In the genomic region with DNA sequence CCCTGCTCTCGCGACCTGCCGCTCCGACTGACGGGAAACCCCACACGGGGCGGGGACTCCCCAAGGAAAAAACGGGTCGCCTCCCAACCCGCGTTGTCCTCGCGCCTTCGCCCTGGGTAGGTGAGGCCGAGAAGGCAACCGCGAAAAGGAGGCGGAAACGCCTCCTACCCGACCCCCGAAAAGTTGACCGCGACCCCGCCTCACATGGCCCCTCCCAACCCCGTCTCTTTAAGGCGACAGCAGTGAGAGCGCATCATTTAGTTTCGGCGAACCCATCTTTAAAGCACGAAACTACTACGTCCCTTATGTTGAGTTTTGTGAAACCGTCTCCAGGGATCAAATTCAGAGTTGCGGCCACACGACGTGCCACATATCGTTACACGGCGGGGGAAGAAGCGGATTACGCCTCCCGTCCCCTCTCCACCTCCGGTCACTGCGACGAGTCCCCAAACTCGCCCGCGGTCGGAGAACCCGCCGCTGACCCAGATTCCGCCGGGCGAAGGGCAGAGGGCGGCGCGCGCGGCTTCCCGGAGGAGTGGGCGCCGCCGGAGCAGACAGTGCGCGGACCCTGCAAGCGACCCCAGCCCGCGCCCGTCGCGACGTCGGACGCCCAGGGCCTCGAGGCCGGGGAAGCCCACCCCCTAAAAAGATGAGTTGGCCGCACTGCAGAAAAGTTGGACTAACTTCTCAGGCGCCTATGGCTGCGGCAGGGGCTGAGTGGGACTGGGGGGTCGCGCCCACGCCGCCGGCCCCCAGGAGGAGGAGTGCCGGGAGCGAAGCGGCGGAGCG, we compare ENCODE assay signal across 1 cellular context.
TF ChIP-seq lines count a peak whose summit lies in the region.

No MANE protein-coding gene starts in this region.

TF ChIP-seq in K562, 482 proteins besides CTCF, POLR2A, EP300 and RAD21 (continued from another document and continues in another):
- TF ChIP-seq ZBTB17 (CRISPR knock-in tag; IDR thresholded peaks at IDR 0.05): 0 out of 2 replicates have a peak, but pooled peaks have one; percentile 29
- TF ChIP-seq HDGF (IDR thresholded peaks at IDR 0.05): no peak; the same call in 1 of the 2 replicates
- TF ChIP-seq NR2F6 (CRISPR knock-in tag; IDR thresholded peaks at IDR 0.05): no peak
- TF ChIP-seq, protein P1, sequence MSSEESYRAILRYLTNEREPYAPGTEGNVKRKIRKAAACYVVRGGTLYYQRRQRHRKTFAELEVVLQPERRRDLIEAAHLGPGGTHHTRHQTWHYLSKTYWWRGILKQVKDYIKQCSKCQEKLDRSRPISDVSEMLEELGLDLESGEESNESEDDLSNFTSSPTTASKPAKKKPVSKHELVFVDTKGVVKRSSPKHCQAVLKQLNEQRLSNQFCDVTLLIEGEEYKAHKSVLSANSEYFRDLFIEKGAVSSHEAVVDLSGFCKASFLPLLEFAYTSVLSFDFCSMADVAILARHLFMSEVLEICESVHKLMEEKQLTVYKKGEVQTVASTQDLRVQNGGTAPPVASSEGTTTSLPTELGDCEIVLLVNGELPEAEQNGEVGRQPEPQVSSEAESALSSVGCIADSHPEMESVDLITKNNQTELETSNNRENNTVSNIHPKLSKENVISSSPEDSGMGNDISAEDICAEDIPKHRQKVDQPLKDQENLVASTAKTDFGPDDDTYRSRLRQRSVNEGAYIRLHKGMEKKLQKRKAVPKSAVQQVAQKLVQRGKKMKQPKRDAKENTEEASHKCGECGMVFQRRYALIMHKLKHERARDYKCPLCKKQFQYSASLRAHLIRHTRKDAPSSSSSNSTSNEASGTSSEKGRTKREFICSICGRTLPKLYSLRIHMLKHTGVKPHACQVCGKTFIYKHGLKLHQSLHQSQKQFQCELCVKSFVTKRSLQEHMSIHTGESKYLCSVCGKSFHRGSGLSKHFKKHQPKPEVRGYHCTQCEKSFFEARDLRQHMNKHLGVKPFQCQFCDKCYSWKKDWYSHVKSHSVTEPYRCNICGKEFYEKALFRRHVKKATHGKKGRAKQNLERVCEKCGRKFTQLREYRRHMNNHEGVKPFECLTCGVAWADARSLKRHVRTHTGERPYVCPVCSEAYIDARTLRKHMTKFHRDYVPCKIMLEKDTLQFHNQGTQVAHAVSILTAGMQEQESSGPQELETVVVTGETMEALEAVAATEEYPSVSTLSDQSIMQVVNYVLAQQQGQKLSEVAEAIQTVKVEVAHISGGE (CRISPR knock-in tag; IDR thresholded peaks at IDR 0.05): no peak
- no peak for TF ChIP-seq KDM4B (IDR thresholded peaks at IDR 0.05; ENCODE audit: borderline replicate concordance in 2 of 2, low read depth in 1 of 2)
- no peak for TF ChIP-seq ZNF76 (CRISPR knock-in tag; IDR thresholded peaks at IDR 0.05; ENCODE audit: borderline replicate concordance)
- no peak for TF ChIP-seq ZNF217 (CRISPR knock-in tag; IDR thresholded peaks at IDR 0.05)
- TF ChIP-seq ESRRB (CRISPR knock-in tag; IDR thresholded peaks at IDR 0.05; ENCODE audit: borderline replicate concordance): no peak
- TF ChIP-seq TCF3 (CRISPR knock-in tag; IDR thresholded peaks at IDR 0.05): no peak
- TF ChIP-seq, protein P2, sequence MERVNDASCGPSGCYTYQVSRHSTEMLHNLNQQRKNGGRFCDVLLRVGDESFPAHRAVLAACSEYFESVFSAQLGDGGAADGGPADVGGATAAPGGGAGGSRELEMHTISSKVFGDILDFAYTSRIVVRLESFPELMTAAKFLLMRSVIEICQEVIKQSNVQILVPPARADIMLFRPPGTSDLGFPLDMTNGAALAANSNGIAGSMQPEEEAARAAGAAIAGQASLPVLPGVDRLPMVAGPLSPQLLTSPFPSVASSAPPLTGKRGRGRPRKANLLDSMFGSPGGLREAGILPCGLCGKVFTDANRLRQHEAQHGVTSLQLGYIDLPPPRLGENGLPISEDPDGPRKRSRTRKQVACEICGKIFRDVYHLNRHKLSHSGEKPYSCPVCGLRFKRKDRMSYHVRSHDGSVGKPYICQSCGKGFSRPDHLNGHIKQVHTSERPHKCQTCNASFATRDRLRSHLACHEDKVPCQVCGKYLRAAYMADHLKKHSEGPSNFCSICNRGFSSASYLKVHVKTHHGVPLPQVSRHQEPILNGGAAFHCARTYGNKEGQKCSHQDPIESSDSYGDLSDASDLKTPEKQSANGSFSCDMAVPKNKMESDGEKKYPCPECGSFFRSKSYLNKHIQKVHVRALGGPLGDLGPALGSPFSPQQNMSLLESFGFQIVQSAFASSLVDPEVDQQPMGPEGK (CRISPR knock-in tag; IDR thresholded peaks at IDR 0.05; ENCODE audit: borderline replicate concordance): no peak
- TF ChIP-seq, protein P3, sequence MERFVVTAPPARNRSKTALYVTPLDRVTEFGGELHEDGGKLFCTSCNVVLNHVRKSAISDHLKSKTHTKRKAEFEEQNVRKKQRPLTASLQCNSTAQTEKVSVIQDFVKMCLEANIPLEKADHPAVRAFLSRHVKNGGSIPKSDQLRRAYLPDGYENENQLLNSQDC (CRISPR knock-in tag; IDR thresholded peaks at IDR 0.05): no peak
- no peak for TF ChIP-seq ZZZ3 (IDR thresholded peaks at IDR 0.05)
- no peak for TF ChIP-seq ILK (tag; IDR thresholded peaks at IDR 0.05; ENCODE audit: borderline replicate concordance, low read depth)
- TF ChIP-seq TEAD4 (IDR thresholded peaks at IDR 0.05; ENCODE audit: low read length): no peak
- TF ChIP-seq TEAD4 (CRISPR knock-in tag; IDR thresholded peaks at IDR 0.05; ENCODE audit: borderline replicate concordance): no peak
- no peak for TF ChIP-seq MYNN (IDR thresholded peaks at IDR 0.05)
- no peak for TF ChIP-seq MYNN (CRISPR knock-in tag; IDR thresholded peaks at IDR 0.05)
- TF ChIP-seq ATF7 (IDR thresholded peaks at IDR 0.05): peak; percentile 55
- TF ChIP-seq CC2D1A (IDR thresholded peaks at IDR 0.05): no peak
- TF ChIP-seq ZNF124 (CRISPR knock-in tag; IDR thresholded peaks at IDR 0.05): no peak
- TF ChIP-seq, protein P4, sequence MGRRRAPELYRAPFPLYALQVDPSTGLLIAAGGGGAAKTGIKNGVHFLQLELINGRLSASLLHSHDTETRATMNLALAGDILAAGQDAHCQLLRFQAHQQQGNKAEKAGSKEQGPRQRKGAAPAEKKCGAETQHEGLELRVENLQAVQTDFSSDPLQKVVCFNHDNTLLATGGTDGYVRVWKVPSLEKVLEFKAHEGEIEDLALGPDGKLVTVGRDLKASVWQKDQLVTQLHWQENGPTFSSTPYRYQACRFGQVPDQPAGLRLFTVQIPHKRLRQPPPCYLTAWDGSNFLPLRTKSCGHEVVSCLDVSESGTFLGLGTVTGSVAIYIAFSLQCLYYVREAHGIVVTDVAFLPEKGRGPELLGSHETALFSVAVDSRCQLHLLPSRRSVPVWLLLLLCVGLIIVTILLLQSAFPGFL (CRISPR knock-in tag; IDR thresholded peaks at IDR 0.05): 0 out of 2 replicates have a peak, but pooled peaks have one; percentile 24
- TF ChIP-seq, protein P5, sequence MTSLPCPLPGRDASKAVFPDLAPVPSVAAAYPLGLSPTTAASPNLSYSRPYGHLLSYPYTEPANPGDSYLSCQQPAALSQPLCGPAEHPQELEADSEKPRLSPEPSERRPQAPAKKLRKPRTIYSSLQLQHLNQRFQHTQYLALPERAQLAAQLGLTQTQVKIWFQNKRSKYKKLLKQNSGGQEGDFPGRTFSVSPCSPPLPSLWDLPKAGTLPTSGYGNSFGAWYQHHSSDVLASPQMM (CRISPR knock-in tag; IDR thresholded peaks at IDR 0.05): no peak
- TF ChIP-seq, protein P6, sequence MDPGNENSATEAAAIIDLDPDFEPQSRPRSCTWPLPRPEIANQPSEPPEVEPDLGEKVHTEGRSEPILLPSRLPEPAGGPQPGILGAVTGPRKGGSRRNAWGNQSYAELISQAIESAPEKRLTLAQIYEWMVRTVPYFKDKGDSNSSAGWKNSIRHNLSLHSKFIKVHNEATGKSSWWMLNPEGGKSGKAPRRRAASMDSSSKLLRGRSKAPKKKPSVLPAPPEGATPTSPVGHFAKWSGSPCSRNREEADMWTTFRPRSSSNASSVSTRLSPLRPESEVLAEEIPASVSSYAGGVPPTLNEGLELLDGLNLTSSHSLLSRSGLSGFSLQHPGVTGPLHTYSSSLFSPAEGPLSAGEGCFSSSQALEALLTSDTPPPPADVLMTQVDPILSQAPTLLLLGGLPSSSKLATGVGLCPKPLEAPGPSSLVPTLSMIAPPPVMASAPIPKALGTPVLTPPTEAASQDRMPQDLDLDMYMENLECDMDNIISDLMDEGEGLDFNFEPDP (CRISPR knock-in tag; IDR thresholded peaks at IDR 0.05): no peak
- TF ChIP-seq, protein P7, sequence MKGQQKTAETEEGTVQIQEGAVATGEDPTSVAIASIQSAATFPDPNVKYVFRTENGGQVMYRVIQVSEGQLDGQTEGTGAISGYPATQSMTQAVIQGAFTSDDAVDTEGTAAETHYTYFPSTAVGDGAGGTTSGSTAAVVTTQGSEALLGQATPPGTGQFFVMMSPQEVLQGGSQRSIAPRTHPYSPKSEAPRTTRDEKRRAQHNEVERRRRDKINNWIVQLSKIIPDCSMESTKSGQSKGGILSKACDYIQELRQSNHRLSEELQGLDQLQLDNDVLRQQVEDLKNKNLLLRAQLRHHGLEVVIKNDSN (CRISPR knock-in tag; IDR thresholded peaks at IDR 0.05): no peak; the same call in 1 of the 2 replicates
- TF ChIP-seq, protein P8, sequence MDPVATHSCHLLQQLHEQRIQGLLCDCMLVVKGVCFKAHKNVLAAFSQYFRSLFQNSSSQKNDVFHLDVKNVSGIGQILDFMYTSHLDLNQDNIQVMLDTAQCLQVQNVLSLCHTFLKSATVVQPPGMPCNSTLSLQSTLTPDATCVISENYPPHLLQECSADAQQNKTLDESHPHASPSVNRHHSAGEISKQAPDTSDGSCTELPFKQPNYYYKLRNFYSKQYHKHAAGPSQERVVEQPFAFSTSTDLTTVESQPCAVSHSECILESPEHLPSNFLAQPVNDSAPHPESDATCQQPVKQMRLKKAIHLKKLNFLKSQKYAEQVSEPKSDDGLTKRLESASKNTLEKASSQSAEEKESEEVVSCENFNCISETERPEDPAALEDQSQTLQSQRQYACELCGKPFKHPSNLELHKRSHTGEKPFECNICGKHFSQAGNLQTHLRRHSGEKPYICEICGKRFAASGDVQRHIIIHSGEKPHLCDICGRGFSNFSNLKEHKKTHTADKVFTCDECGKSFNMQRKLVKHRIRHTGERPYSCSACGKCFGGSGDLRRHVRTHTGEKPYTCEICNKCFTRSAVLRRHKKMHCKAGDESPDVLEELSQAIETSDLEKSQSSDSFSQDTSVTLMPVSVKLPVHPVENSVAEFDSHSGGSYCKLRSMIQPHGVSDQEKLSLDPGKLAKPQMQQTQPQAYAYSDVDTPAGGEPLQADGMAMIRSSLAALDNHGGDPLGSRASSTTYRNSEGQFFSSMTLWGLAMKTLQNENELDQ (CRISPR knock-in tag; IDR thresholded peaks at IDR 0.05; ENCODE audit: borderline replicate concordance): no peak
- 0 out of 2 replicates have a peak, but pooled peaks have one; percentile 14 for TF ChIP-seq ERF (CRISPR knock-in tag; IDR thresholded peaks at IDR 0.05)
- TF ChIP-seq, protein P9, sequence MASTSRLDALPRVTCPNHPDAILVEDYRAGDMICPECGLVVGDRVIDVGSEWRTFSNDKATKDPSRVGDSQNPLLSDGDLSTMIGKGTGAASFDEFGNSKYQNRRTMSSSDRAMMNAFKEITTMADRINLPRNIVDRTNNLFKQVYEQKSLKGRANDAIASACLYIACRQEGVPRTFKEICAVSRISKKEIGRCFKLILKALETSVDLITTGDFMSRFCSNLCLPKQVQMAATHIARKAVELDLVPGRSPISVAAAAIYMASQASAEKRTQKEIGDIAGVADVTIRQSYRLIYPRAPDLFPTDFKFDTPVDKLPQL (IDR thresholded peaks at IDR 0.05; ENCODE audit: extremely low read depth, insufficient read length): no peak
- no peak for TF ChIP-seq ZNF316 (IDR thresholded peaks at IDR 0.05)
- TF ChIP-seq ZNF175 (CRISPR knock-in tag; IDR thresholded peaks at IDR 0.05; ENCODE audit: low read depth): no peak
- TF ChIP-seq, protein P10, sequence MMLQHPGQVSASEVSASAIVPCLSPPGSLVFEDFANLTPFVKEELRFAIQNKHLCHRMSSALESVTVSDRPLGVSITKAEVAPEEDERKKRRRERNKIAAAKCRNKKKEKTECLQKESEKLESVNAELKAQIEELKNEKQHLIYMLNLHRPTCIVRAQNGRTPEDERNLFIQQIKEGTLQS (IDR thresholded peaks at IDR 0.05): no peak
- TF ChIP-seq, protein P10 (CRISPR knock-in tag; conservative IDR thresholded peaks at IDR 0.05): no peak
- TF ChIP-seq CHD1 (IDR thresholded peaks at IDR 0.05; ENCODE audit: low read length): peak; percentile 95
- TF ChIP-seq U2AF1 (optimal IDR thresholded peaks at IDR 0.05; ENCODE audit: low read depth, low read length): peak; percentile 63
- TF ChIP-seq, protein P11, sequence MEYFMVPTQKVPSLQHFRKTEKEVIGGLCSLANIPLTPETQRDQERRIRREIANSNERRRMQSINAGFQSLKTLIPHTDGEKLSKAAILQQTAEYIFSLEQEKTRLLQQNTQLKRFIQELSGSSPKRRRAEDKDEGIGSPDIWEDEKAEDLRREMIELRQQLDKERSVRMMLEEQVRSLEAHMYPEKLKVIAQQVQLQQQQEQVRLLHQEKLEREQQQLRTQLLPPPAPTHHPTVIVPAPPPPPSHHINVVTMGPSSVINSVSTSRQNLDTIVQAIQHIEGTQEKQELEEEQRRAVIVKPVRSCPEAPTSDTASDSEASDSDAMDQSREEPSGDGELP (CRISPR knock-in tag; IDR thresholded peaks at IDR 0.05; ENCODE audit: borderline replicate concordance): peak; percentile 78; the same call in 1 of the 2 replicates
- TF ChIP-seq, protein P12, sequence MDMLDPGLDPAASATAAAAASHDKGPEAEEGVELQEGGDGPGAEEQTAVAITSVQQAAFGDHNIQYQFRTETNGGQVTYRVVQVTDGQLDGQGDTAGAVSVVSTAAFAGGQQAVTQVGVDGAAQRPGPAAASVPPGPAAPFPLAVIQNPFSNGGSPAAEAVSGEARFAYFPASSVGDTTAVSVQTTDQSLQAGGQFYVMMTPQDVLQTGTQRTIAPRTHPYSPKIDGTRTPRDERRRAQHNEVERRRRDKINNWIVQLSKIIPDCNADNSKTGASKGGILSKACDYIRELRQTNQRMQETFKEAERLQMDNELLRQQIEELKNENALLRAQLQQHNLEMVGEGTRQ (CRISPR knock-in tag; IDR thresholded peaks at IDR 0.05): no peak; the same call in 1 of the 2 replicates
- TF ChIP-seq MTA3 (IDR thresholded peaks at IDR 0.05; ENCODE audit: borderline replicate concordance): no peak
- no peak for TF ChIP-seq ZNF707 (CRISPR knock-in tag; conservative IDR thresholded peaks at IDR 0.05)
- TF ChIP-seq, protein P13, sequence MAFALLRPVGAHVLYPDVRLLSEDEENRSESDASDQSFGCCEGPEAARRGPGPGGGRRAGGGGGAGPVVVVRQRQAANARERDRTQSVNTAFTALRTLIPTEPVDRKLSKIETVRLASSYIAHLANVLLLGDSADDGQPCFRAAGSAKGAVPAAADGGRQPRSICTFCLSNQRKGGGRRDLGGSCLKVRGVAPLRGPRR (CRISPR knock-in tag; IDR thresholded peaks at IDR 0.05): no peak
- TF ChIP-seq, protein P14, sequence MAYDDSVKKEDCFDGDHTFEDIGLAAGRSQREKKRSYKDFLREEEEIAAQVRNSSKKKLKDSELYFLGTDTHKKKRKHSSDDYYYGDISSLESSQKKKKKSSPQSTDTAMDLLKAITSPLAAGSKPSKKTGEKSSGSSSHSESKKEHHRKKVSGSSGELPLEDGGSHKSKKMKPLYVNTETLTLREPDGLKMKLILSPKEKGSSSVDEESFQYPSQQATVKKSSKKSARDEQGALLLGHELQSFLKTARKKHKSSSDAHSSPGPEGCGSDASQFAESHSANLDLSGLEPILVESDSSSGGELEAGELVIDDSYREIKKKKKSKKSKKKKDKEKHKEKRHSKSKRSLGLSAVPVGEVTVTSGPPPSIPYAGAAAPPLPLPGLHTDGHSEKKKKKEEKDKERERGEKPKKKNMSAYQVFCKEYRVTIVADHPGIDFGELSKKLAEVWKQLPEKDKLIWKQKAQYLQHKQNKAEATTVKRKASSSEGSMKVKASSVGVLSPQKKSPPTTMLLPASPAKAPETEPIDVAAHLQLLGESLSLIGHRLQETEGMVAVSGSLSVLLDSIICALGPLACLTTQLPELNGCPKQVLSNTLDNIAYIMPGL (CRISPR knock-in tag; IDR thresholded peaks at IDR 0.05): no peak; the same call in 1 of the 2 replicates
- no peak for TF ChIP-seq CCAR2 (IDR thresholded peaks at IDR 0.05; ENCODE audit: low read depth, low read length)
